In genomic region chr5:148926207-148926606, GRCh38 we compare ENCODE assay signal across 22 cellular contexts.
"Had no signal": no experiment of that assay in that cellular context is flagged by ENCODE, and none has a peak within 500 bp of the region (broad histone marks: within the 10 kb centered on the region; RNA-seq: fewer than 3 reads in every experiment).

No MANE protein-coding gene starts in this region.

- H3K27me3 ChIP-seq: MG63 had no signal

- DNase-seq: IMR-90, Karpas-422, KG1, MG63, NCI-H1092 treated with DMSO at 0.1 percent for 48 hours, NCI-H1436, NCI-H187, NCI-H2029, NCI-H2081 treated with DMSO at 0.1 percent for 48 hours, NCI-H2171, NCI-H226, NCI-H446, NCI-H510A, NCI-H524 treated with DMSO at 0.1 percent for 48 hours, NCI-H69, NCI-H774, SHP77, SK-N-SH, SW 1271 had no signal

- H3K27ac ChIP-seq: RWPE1 had no signal

- H3K9me3 ChIP-seq: MG63, SK-N-SH had no signal

- H3K36me3 ChIP-seq: MG63 had no signal

- H3K4me3 ChIP-seq: MG63 had no signal

- H3K9ac ChIP-seq: SK-N-SH had no signal

- ATAC-seq: HepG2, Panc1 had no signal
